Comparison of ENCODE assay signal across 1 cellular context in genomic region chr4:70737006-70737405, GRCh38.
TF ChIP-seq lines count a peak whose summit lies in the region.

No MANE protein-coding gene starts in this region.

TF ChIP-seq in GM12878, 131 proteins besides CTCF, POLR2A, EP300 and RAD21 (continued from another document):
- TF ChIP-seq ZNF384 (IDR thresholded peaks at IDR 0.05; ENCODE audit: borderline replicate concordance, low read depth, low read length), result peak; percentile 56; the same call in 1 of the 2 replicates
- TF ChIP-seq ZNF207 (IDR thresholded peaks at IDR 0.05; ENCODE audit: borderline replicate concordance), result no peak
- TF ChIP-seq CUX1 (IDR thresholded peaks at IDR 0.05; ENCODE audit: insufficient replicate concordance, low read depth, low read length), result no peak
- TF ChIP-seq MTA2 (IDR thresholded peaks at IDR 0.05; ENCODE audit: low read depth), result peak; percentile 12; the same call in 1 of the 2 replicates
- peak; percentile 50 for TF ChIP-seq NFIC (IDR thresholded peaks at IDR 0.05; ENCODE audit: low read depth, low read length)
- TF ChIP-seq WRNIP1 (IDR thresholded peaks at IDR 0.05; ENCODE audit: borderline replicate concordance, low read depth, low read length), result no peak
- no peak for TF ChIP-seq DPF2 (IDR thresholded peaks at IDR 0.05)
- TF ChIP-seq ZBTB40 (IDR thresholded peaks at IDR 0.05; ENCODE audit: borderline replicate concordance), result no peak
- TF ChIP-seq PKNOX1 (IDR thresholded peaks at IDR 0.05), result no peak
- TF ChIP-seq RUNX3 (IDR thresholded peaks at IDR 0.05; ENCODE audit: low read length), result peak; percentile 92
- 0 out of 2 replicates have a peak, but pooled peaks have one; percentile 9 for TF ChIP-seq RAD51 (IDR thresholded peaks at IDR 0.05)
- TF ChIP-seq MYC (IDR thresholded peaks at IDR 0.05; ENCODE audit: insufficient read depth, insufficient read length, insufficient replicate concordance, low read length, severe bottlenecking), result no peak
